ENCODE assay signal across 8 cellular contexts in genomic region chr1:179230251-179230650, GRCh38. TPM values are rescaled to one million over a fixed set of nuclear protein-coding genes. Genes with fewer than 3 reads are reported as not detected.
DNase-seq lines count a peak whose midpoint lies in the region; ATAC-seq and TF ChIP-seq lines count a peak whose summit lies in the region.

No MANE protein-coding gene starts in this region.

- BruUV-seq in mammary epithelial cell (replicated peaks; lab: Mats Ljungman, UMichigan), result no TSS peak

- peak overlapping the region; percentile 45 for H2AFZ ChIP-seq in mammary epithelial cell (ENCODE audit: low read depth, low read length)

- H3K27me3 ChIP-seq in HUES64 (ENCODE audit: insufficient read depth, low read length), result peaks cover 8% of the 10 kb centered on the region; the same call in 1 of the 2 replicates
- H3K27me3 ChIP-seq in mammary epithelial cell (ENCODE audit: insufficient read depth, low read length), result peaks cover 2% of the 10 kb centered on the region
- no peaks in the 10 kb centered on the region for H3K27me3 ChIP-seq in muscle layer of duodenum (ENCODE audit: low read depth, low read length)

- no peaks in the 10 kb centered on the region for H3K36me3 ChIP-seq in HUES64 (ENCODE audit: insufficient read depth, low read length)
- H3K36me3 ChIP-seq in mammary epithelial cell (ENCODE audit: insufficient read depth, low read length), result no peaks in the 10 kb centered on the region
- no peaks in the 10 kb centered on the region for H3K36me3 ChIP-seq in muscle layer of duodenum (ENCODE audit: control insufficient read depth in 1 of 2, insufficient read depth in 2 of 2, low read length in 2 of 2)

- ATAC-seq in HG03342 (IDR thresholded peaks at IDR 0.05; ENCODE audit: unreplicated experiment) (no peak), GM18909 (IDR thresholded peaks at IDR 0.05; ENCODE audit: poor library complexity, unreplicated experiment) (no peak), HG02870 (IDR thresholded peaks at IDR 0.05; ENCODE audit: unreplicated experiment) (no peak)

- H3K4me3 ChIP-seq in HUES64 (ENCODE audit: low read length), result peak overlapping the region; percentile 60
- H3K4me3 ChIP-seq in mammary epithelial cell (replicated peaks in 1 of 3; ENCODE audit: insufficient read depth in 1 of 3, low read depth in 2 of 3, low read length in 3 of 3), result peak overlapping the region in 2 of 3 experiments; percentile 66 to 77
- H3K4me3 ChIP-seq in muscle layer of duodenum (ENCODE audit: low read depth in 1 of 2, low read length in 2 of 2), result peak overlapping the region; percentile 70 to 74

- peaks cover 0 to 5% (median 2%) of the 10 kb centered on the region in 3 donors for H3K27me3 Mint-ChIP-seq in CD14-positive monocyte (ENCODE audit: low read depth in 3 of 3)

- TF ChIP-seq CTCF in CD14-positive monocyte (IDR thresholded peaks at IDR 0.05) (no peak), mammary epithelial cell (conservative IDR thresholded peaks at IDR 0.05 in 1 of 2, IDR thresholded peaks at IDR 0.05 in 1 of 2; ENCODE audit: extremely low read depth in 1 of 2, insufficient read depth in 1 of 2, low read depth in 1 of 2, low read length in 2 of 2) (no peak)

- dilution Hi-C loops in mammary epithelial cell (cut with HindIII; ENCODE audit: low sequenced_read_pairs), result no loop called here

- peaks cover 3 to 4% of the 10 kb centered on the region in 2 donors for H3K36me3 Mint-ChIP-seq in CD14-positive monocyte

- H3K9ac ChIP-seq in HUES64 (ENCODE audit: low read depth, low read length) (no peak overlapping the region), mammary epithelial cell (ENCODE audit: insufficient read depth, low read length) (peak overlapping the region; percentile 67)

- DNase-seq in CD14-positive monocyte (ENCODE audit: low spot score) (no peak), mammary epithelial cell (peak; percentile 32), NCI-H748 (lab: John Stamatoyannopoulos, UW; ENCODE audit: unreplicated experiment) (no peak)

- peaks cover 0 to 4% (median 0%) of the 10 kb centered on the region in 7 donors for H3K9me3 Mint-ChIP-seq in CD14-positive monocyte

- CTCF ChIA-PET in mammary epithelial cell (lab: Charles Lee; ENCODE audit: low non-redundant PET), result no interaction called here

- in situ Hi-C loops in mammary epithelial cell (cut with MboI; ENCODE audit: low sequenced_read_pairs in 2 of 2), result no loop called here

- peaks cover 39% of the 10 kb centered on the region for H3K79me2 ChIP-seq in mammary epithelial cell (ENCODE audit: insufficient read depth, low read length)

- H3K4me1 ChIP-seq in HUES64 (ENCODE audit: insufficient read depth, low read length), result peaks cover 8% of the 10 kb centered on the region; the same call in 1 of the 2 replicates
- H3K4me1 ChIP-seq in mammary epithelial cell (ENCODE audit: insufficient read depth, low read length), result peaks cover 37% of the 10 kb centered on the region
- peaks cover 9 to 10% of the 10 kb centered on the region in 2 donors for H3K4me1 ChIP-seq in muscle layer of duodenum (ENCODE audit: control insufficient read depth in 1 of 2, insufficient read depth in 2 of 2, low read length in 2 of 2)

- intact Hi-C loops in CD14-positive monocyte (cut with micrococcal nuclease), result no loop called here
- intact Hi-C loops in mammary epithelial cell (cut with micrococcal nuclease), result no loop called here

- H3K27ac ChIP-seq in HUES64 (ENCODE audit: low read depth, low read length) (no peak overlapping the region), mammary epithelial cell (ENCODE audit: insufficient read depth, low read depth, low read length) (peak overlapping the region; percentile 24), muscle layer of duodenum (ENCODE audit: low read length) (no peak overlapping the region)

- H3K27ac Mint-ChIP-seq in CD14-positive monocyte, result peak overlapping the region in 2 of 7 donors; percentile 6 to 11

- no peaks in the 10 kb centered on the region for H3K9me3 ChIP-seq in HUES64 (ENCODE audit: insufficient read depth, low read depth, low read length)
- no peaks in the 10 kb centered on the region for H3K9me3 ChIP-seq in mammary epithelial cell (replicated peaks; ENCODE audit: insufficient read depth, low read length)
- H3K9me3 ChIP-seq in muscle layer of duodenum (ENCODE audit: control insufficient read depth in 1 of 2, low read length in 2 of 2), result no peaks in the 10 kb centered on the region

- peak overlapping the region; percentile 82 to 92 for H3K4me3 Mint-ChIP-seq in CD14-positive monocyte

- peak overlapping the region; percentile 100 for H3K4me2 ChIP-seq in mammary epithelial cell (ENCODE audit: insufficient read depth, low read depth, low read length)

- H3K4me1 Mint-ChIP-seq in CD14-positive monocyte, result peaks cover 31% of the 10 kb centered on the region

- H4K20me1 ChIP-seq in mammary epithelial cell (ENCODE audit: insufficient read depth, low read length), result no peaks in the 10 kb centered on the region

- 67% methylated on average over 5 of the region's 5 CpGs for WGBS in HUES64
- 38% methylated on average over 5 of the region's 5 CpGs for WGBS in mammary epithelial cell (ENCODE audit: low coverage, missing lambda C conversion rate)

RNA-seq across cellular contexts. Expression of gene ABL2, which starts 0.8 kb away (rescaled TPM):
- polyA plus RNA-seq in CD14-positive monocyte (1 to 10 TPM in 1 of 2 donors, under 1 TPM in 1; 0.20 to 1.4 TPM), mammary epithelial cell (22.4 TPM)
- polyA plus RNA-seq in HUES64 (2013, experiment 1 of 2), result 6.6 TPM
- 8.8 TPM for polyA plus RNA-seq in HUES64 (2013, experiment 2 of 2)
- 100 to 1,000 TPM in 1 of 2 donors, 10 to 100 TPM in 1; 78.2 to 161 TPM for total RNA-seq in mammary epithelial cell
- polyA minus RNA-seq in mammary epithelial cell, result 75.0 TPM
